ENCODE assay signal across 23 cellular contexts in the genomic region with DNA sequence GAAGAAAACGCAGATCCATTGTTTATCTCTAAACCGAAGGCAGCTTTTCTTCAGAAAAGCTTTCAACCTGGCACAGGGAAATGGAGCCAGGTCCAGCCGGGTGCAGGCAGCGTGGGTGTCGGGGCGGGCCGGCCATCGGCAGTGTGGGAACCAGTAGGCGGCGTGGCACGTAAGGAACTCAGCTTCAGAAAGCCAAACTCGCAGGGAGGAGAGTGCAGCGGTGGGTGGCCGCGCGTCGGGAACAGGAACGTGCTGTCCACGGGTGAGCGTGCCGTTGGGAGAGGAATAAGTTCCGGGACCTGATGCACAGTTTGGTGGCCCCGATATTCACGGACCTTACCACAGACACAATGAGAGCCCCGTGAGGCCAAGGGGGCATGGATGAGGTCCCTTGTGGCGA.
DNase-seq lines count a peak whose midpoint lies in the region; ATAC-seq, FAIRE-seq and TF ChIP-seq lines count a peak whose summit lies in the region.
"Had no signal": no experiment of that assay in that cellular context is flagged by ENCODE, and none has a peak within 500 bp of the region (broad histone marks: within the 10 kb centered on the region; RNA-seq: fewer than 3 reads in every experiment).

No MANE protein-coding gene starts in this region.

- no peak for TF ChIP-seq RAD21 in HepG2 (CRISPR knock-in tag; IDR thresholded peaks at IDR 0.05)

- H4K20me1 ChIP-seq in HepG2 (ENCODE audit: insufficient read depth, low read length) = no peaks in the 10 kb centered on the region

- TF ChIP-seq EP300 in HepG2 (IDR thresholded peaks at IDR 0.05; ENCODE audit: low read depth in 2 of 2, low read length in 2 of 2) (no peak), HepG2 (CRISPR knock-in tag; IDR thresholded peaks at IDR 0.05; ENCODE audit: borderline replicate concordance) (no peak)

- H3K36me3 ChIP-seq in HepG2 (replicated peaks in 1 of 2; ENCODE audit: control insufficient read depth in 1 of 2, insufficient read depth in 2 of 2, low read length in 2 of 2) = no peaks in the 10 kb centered on the region; a peak in 2 of 5 replicates
- H3K36me3 ChIP-seq in right lobe of liver = no peaks in the 10 kb centered on the region
- H3K36me3 ChIP-seq: colonic mucosa, HAP-1, neural progenitor cell, right atrium auricular region, transverse colon had no signal

- WGBS in HepG2 (ENCODE audit: low lambda C conversion rate) = 97% methylated on average over 26 of the region's 26 CpGs
- 92% methylated on average over 23 of the region's 26 CpGs for WGBS in right lobe of liver (ENCODE audit: insufficient coverage, low coverage, low lambda C conversion rate, missing lambda C conversion rate)

- no peak for FAIRE-seq in HepG2 (lab: Jason Lieb, UNC)
- FAIRE-seq: RCC 7860 had no signal

- intact Hi-C loops in HepG2 (cut with micrococcal nuclease; ENCODE audit: unreplicated experiment) = no loop called here
- intact Hi-C loops in right lobe of liver (cut with DNase I) = no loop called here

- H3K4me3 ChIP-seq in HepG2 (replicated peaks in 1 of 3; ENCODE audit: insufficient read depth in 1 of 3, low read depth in 2 of 3, low read length in 3 of 3) = no peak overlapping the region
- no peak overlapping the region for H3K4me3 ChIP-seq in right lobe of liver
- no peak overlapping the region for H3K4me3 ChIP-seq in fibroblast of mammary gland (ENCODE audit: control insufficient read depth, low read depth, low read length)
- H3K4me3 ChIP-seq: colonic mucosa, HAP-1, neural progenitor cell, right atrium auricular region, spleen, transverse colon had no signal

- CTCF ChIA-PET in HepG2 (lab: Yijun Ruan, JAX; ENCODE audit: low intra/inter-chr PET ratio, low total read pairs) (no interaction called here), GM10248 (lab: Yijun Ruan, JAX) (no interaction called here)

- TF ChIP-seq CTCF in HepG2 (CRISPR knock-in tag; IDR thresholded peaks at IDR 0.05) (no peak), right lobe of liver (IDR thresholded peaks at IDR 0.05) (no peak), fibroblast of mammary gland (conservative IDR thresholded peaks at IDR 0.05; ENCODE audit: control insufficient read depth, insufficient read depth, low read depth, low read length) (peak; percentile 9), GM10248 (IDR thresholded peaks at IDR 0.05; ENCODE audit: control extremely low read depth, extremely low read depth, low read depth, missing control alignments) (no peak)

- no peak for TF ChIP-seq POLR2A in HepG2 (IDR thresholded peaks at IDR 0.05; ENCODE audit: insufficient read depth in 1 of 2, low read depth in 2 of 2, low read length in 2 of 2)
- no peak for TF ChIP-seq POLR2A in right lobe of liver (IDR thresholded peaks at IDR 0.05)

- no peak overlapping the region for H3K4me2 ChIP-seq in HepG2 (ENCODE audit: low read depth, low read length)
- H3K4me2 ChIP-seq: neural progenitor cell had no signal

- H3K27me3 ChIP-seq in HepG2 (ENCODE audit: control insufficient read depth in 1 of 2, insufficient read depth in 2 of 2, low read length in 2 of 2) (no peaks in the 10 kb centered on the region), right lobe of liver (no peaks in the 10 kb centered on the region)
- H3K27me3 ChIP-seq: colonic mucosa, neural progenitor cell, right atrium auricular region, spleen, transverse colon had no signal

- H3K9ac ChIP-seq in HepG2 (ENCODE audit: insufficient read depth, low read depth, low read length) = no peak overlapping the region
- H3K9ac ChIP-seq: neural progenitor cell had no signal

- no peak for DNase-seq in HepG2 (ENCODE audit: low spot score)
- no peak for DNase-seq in right lobe of liver
- peak; percentile 54 for DNase-seq in NOMO-1 treated with DMSO at 0.1 percent for 48 hours (lab: John Stamatoyannopoulos, UW; ENCODE audit: unreplicated experiment)
- no peak for DNase-seq in fibroblast of mammary gland (ENCODE audit: low read depth)
- no peak for DNase-seq in GM10248 (ENCODE audit: extremely low spot score)
- no peak for DNase-seq in iPS-NIHi7 (ENCODE audit: extremely low spot score)
- DNase-seq: activated gamma-delta T cell treated with Interleukin-2 at 50 U/mL for 16 hours; C1 segment of cervical spinal cord; colonic mucosa; effector CD8-positive, alpha-beta T cell; hypothalamus; NCI-H1436 treated with DMSO at 0.1 percent for 48 hours; NCI-H2081 treated with DMSO at 0.1 percent for 48 hours; NCI-H2227 treated with DMSO at 0.1 percent for 48 hours; NCI-H526 treated with DMSO at 0.1 percent for 48 hours; spleen; transverse colon had no signal

- no peaks in the 10 kb centered on the region for H3K79me2 ChIP-seq in HepG2 (ENCODE audit: insufficient read depth, low read length)

- ATAC-seq in HepG2 (no peak), right lobe of liver (no peak), HG02884 (IDR thresholded peaks at IDR 0.05; ENCODE audit: unreplicated experiment) (no peak)

- no peak overlapping the region for H3K27ac ChIP-seq in HepG2 (ENCODE audit: extremely low read length, insufficient read depth, low read length)
- no peak overlapping the region for H3K27ac ChIP-seq in right lobe of liver
- H3K27ac ChIP-seq: colonic mucosa, epithelial cell of prostate, neural progenitor cell, right atrium auricular region, transverse colon had no signal

- H3K9me3 ChIP-seq in HepG2 (ENCODE audit: low read length) (no peaks in the 10 kb centered on the region), right lobe of liver (no peaks in the 10 kb centered on the region)
- H3K9me3 ChIP-seq: colonic mucosa, HAP-1, right atrium auricular region, spleen, transverse colon had no signal

- POLR2A ChIA-PET in HepG2 (lab: Yijun Ruan, JAX) = no interaction called here
- POLR2A ChIA-PET in GM10248 (lab: Yijun Ruan, JAX) = no interaction called here

- in situ Hi-C loops in HepG2 (cut with HindIII; ENCODE audit: extremely low pct_ligation_motif_present, low pct_unique_long_range_greater_than_20kb) = no loop called here

- BruUV-seq in HepG2 (replicated peaks; lab: Mats Ljungman, UMichigan) = no TSS peak

- H3K4me1 ChIP-seq in HepG2 (ENCODE audit: insufficient read depth, low read length) (peaks cover 9% of the 10 kb centered on the region), right lobe of liver (no peaks in the 10 kb centered on the region)
- H3K4me1 ChIP-seq: HAP-1, neural progenitor cell had no signal

- no peak overlapping the region for H2AFZ ChIP-seq in HepG2 (ENCODE audit: low read length)
- H2AFZ ChIP-seq: neural progenitor cell had no signal

TF ChIP-seq in HepG2, 621 proteins besides CTCF, POLR2A, EP300 and RAD21:
- TF ChIP-seq AGO2 (optimal IDR thresholded peaks at IDR 0.05; ENCODE audit: low read depth, low read length) (peak; percentile 2), ATF7-NPFF (CRISPR knock-in tag; IDR thresholded peaks at IDR 0.05; ENCODE audit: low read depth) (no peak)
